Comparison of ENCODE assay signal across 1 cellular context in the genomic region with DNA sequence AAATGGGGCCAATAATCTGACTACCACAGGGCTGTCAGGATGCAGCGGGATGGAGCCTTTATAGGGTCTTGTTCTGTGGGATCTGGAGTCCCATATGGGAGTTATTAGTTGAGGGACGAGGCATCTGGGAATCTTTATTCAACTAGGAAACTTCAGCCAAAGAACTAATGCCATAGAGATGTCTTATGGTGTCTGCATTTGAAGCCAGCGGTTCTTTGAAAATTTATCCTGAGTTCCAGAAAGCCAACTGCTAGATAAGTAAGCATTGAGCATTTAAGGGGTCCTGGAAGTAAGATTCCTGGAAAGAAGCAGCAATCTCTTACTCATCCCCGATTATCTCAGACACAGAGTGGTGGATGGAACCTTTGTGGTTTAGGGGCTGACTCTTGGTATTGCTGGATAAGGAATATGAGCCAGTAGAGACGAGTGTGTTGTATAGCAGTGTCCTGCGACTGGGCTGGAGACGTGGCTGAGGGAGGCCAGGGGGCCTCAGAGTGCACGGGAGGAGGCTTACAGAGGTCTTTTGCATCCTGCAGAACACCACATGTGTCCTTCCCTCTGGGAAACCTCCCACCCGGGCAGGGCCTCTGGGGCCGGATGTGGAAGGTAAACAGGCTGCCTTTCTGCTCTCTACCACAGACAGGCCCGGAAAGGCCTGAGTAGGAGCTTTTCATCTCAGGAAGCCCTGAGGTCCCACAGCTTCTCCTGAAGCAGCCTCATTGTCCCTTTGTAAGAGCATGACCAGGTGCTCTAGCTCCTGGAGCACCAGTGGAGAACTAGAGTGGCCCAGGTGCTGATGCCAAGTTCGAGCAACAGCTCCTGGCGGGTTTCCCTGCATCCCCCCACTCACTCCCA.
A peak's percentile ranks its signal among the peaks of the same experiment; 100 is the strongest.
TF ChIP-seq lines count a peak whose summit lies in the region.

No MANE protein-coding gene starts in this region.

TF ChIP-seq in GM12878, 131 proteins besides CTCF, POLR2A, EP300 and RAD21:
- TF ChIP-seq RUNX3 (IDR thresholded peaks at IDR 0.05; ENCODE audit: low read length) (peak; percentile 38), EED (IDR thresholded peaks at IDR 0.05; ENCODE audit: low read depth) (peak; percentile 57), NBN (IDR thresholded peaks at IDR 0.05) (no peak)
- TF ChIP-seq, protein P1, sequence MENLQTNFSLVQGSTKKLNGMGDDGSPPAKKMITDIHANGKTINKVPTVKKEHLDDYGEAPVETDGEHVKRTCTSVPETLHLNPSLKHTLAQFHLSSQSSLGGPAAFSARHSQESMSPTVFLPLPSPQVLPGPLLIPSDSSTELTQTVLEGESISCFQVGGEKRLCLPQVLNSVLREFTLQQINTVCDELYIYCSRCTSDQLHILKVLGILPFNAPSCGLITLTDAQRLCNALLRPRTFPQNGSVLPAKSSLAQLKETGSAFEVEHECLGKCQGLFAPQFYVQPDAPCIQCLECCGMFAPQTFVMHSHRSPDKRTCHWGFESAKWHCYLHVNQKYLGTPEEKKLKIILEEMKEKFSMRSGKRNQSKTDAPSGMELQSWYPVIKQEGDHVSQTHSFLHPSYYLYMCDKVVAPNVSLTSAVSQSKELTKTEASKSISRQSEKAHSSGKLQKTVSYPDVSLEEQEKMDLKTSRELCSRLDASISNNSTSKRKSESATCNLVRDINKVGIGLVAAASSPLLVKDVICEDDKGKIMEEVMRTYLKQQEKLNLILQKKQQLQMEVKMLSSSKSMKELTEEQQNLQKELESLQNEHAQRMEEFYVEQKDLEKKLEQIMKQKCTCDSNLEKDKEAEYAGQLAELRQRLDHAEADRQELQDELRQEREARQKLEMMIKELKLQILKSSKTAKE (IDR thresholded peaks at IDR 0.05; ENCODE audit: low read depth, poor library complexity, severe bottlenecking), result no peak
- TF ChIP-seq, protein P2, sequence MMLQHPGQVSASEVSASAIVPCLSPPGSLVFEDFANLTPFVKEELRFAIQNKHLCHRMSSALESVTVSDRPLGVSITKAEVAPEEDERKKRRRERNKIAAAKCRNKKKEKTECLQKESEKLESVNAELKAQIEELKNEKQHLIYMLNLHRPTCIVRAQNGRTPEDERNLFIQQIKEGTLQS (IDR thresholded peaks at IDR 0.05; ENCODE audit: borderline replicate concordance, extremely low read depth, low read depth, low read length), result no peak
